In genomic region chr10:115001506-115002381, GRCh38 we compare ENCODE assay signal across 8 cellular contexts.
DNase-seq lines count a peak whose midpoint lies in the region; ATAC-seq and TF ChIP-seq lines count a peak whose summit lies in the region.

No MANE protein-coding gene starts in this region.

- intact Hi-C loops in ascending aorta (cut with DNase I) = no loop called here
- intact Hi-C loops in ovary (cut with DNase I) = no loop called here

- no peaks in the 10 kb centered on the region for H3K36me3 ChIP-seq in ascending aorta
- H3K36me3 ChIP-seq in ovary = no peaks in the 10 kb centered on the region
- no peaks in the 10 kb centered on the region for H3K36me3 ChIP-seq in mesendoderm (ENCODE audit: control insufficient read depth, insufficient read depth, low read length)

- no peak overlapping the region for H4K5ac ChIP-seq in mesendoderm (ENCODE audit: low read length)

- TF ChIP-seq POLR2A in ovary (IDR thresholded peaks at IDR 0.05) = no peak

- no peak overlapping the region for H2BK120ac ChIP-seq in mesendoderm (ENCODE audit: low read depth, low read length)

- TF ChIP-seq CTCF in ascending aorta (IDR thresholded peaks at IDR 0.05) (no peak), ovary (IDR thresholded peaks at IDR 0.05) (no peak)

- H3K4ac ChIP-seq in mesendoderm (ENCODE audit: low read depth, low read length) = no peak overlapping the region

- H3K9me3 ChIP-seq in ascending aorta (no peaks in the 10 kb centered on the region), ovary (no peaks in the 10 kb centered on the region)

- H3K4me3 ChIP-seq in ascending aorta (peak overlapping the region; percentile 12 to 53), ovary (peak overlapping the region; percentile 31), mesendoderm (ENCODE audit: low read length) (no peak overlapping the region)

- WGBS in ovary, 3 donors = 4 to 13% (median 7%) methylated on average over 13 of the region's 13 CpGs
- no CpG with 5 or more reads among the region's 13 CpGs for WGBS in mesendoderm (ENCODE audit: extremely low coverage, insufficient coverage, low lambda C conversion rate)

- H3K18ac ChIP-seq in mesendoderm (ENCODE audit: low read length) = no peak overlapping the region

- H2BK15ac ChIP-seq in mesendoderm (replicated peaks; ENCODE audit: low read depth) = no peak overlapping the region

- H3K9ac ChIP-seq in mesendoderm (ENCODE audit: low read length) = no peak overlapping the region

- H4K8ac ChIP-seq in mesendoderm (ENCODE audit: low read depth, low read length) = no peak overlapping the region

- no peaks in the 10 kb centered on the region for H3K79me1 ChIP-seq in mesendoderm (ENCODE audit: low read length)

- ATAC-seq in GM19351 (IDR thresholded peaks at IDR 0.05; ENCODE audit: unreplicated experiment) (peak; percentile 80), HG03139 (IDR thresholded peaks at IDR 0.05; ENCODE audit: unreplicated experiment) (peak; percentile 87)

- H3K4me1 ChIP-seq in ascending aorta (peaks cover 0 to 5% of the 10 kb centered on the region in 2 donors), ovary (ENCODE audit: insufficient read depth) (peaks cover 11% of the 10 kb centered on the region), mesendoderm (ENCODE audit: control insufficient read depth, low read depth, low read length) (no peaks in the 10 kb centered on the region)

- H2AK5ac ChIP-seq in mesendoderm (ENCODE audit: low read length) = no peak overlapping the region

- no peak overlapping the region for H2BK5ac ChIP-seq in mesendoderm (ENCODE audit: low read length)

- TF ChIP-seq EP300 in ovary (IDR thresholded peaks at IDR 0.05) = no peak

- DNase-seq in ascending aorta (ENCODE audit: low spot score in 2 of 2) (no peak), ovary (peak in 4 of 5 donors; percentile 21 to 47 (median 26)), mesendoderm (no peak), NCI-H2107 (lab: John Stamatoyannopoulos, UW) (no peak), NCI-H2029 treated with DMSO at 0.1 percent for 48 hours (lab: John Stamatoyannopoulos, UW) (no peak), HT-29 (ENCODE audit: low spot score) (no peak)

- H3K27ac ChIP-seq in ascending aorta (peak overlapping the region; percentile 70 to 84), ovary (peak overlapping the region in 1 of 2 donors; percentile 51), mesendoderm (ENCODE audit: low read depth, low read length) (no peak overlapping the region)

- H3K56ac ChIP-seq in mesendoderm (ENCODE audit: low read length) = no peak overlapping the region

- no peak overlapping the region for H3K23ac ChIP-seq in mesendoderm (ENCODE audit: low read length)

- H3K79me2 ChIP-seq in mesendoderm (ENCODE audit: control insufficient read depth, insufficient read depth, low read length) = no peaks in the 10 kb centered on the region

- H3K27me3 ChIP-seq in ascending aorta = no peaks in the 10 kb centered on the region
- no peaks in the 10 kb centered on the region for H3K27me3 ChIP-seq in ovary
- no peaks in the 10 kb centered on the region for H3K27me3 ChIP-seq in mesendoderm (ENCODE audit: insufficient read depth, low read length, poor library complexity)

- no peak overlapping the region for H3K4me2 ChIP-seq in mesendoderm (ENCODE audit: low read length)

Comparison
In these comparisons a context has a peak if more than half of its experiments do, and no peak if none do; other contexts are left out.
1. DNase-seq: peak in ovary (4 of 5); none in ascending aorta (0 of 2), mesendoderm (single experiment), NCI-H2107 (single experiment), NCI-H2029 treated with DMSO at 0.1 percent for 48 hours (single experiment) and HT-29 (single experiment).